Comparison of ENCODE assay signal across 9 cellular contexts in the genomic region with DNA sequence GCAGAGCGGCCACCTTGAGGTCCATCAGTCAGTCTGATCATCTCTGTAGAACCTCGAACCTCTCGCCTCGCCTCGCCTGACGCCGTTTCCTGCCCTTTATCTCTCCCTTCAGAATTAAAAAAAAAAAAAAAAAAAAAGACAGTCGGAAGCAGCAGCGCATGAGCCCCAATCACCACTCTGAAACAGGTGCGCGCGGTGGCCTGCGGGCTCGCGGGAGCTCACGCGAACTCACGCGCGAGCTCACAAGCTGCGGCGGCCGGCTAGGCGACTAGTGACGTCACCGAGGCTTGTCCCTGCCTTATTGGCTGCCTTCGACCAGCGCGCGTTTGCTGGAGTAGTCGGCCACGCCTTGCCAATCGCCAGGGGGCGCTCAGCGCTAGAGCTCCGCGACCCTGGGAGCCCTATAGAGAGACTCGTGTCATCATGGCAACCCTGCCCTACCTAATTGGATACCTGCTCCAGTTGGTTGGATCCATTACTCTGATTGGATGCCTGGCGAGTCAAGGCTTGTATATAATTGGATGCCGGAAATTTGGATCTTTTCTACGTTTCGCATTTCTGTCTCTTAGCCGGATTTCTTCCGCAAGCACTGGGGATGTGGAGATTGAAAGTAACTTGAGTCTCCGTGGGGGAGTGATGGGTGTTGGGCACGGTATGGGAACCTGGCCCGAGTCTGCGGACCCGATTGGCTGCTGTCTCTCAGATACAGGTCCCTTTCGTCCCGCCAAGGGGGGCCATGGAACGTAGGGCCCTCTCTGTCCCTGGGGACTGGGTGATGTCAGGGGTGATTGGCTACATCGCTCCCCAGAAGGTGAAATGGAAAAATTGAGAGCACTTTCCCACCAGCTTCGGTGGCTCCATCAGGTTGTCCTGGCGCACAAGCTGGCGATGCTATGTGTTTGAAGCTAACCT. TPM values are rescaled to one million over a fixed set of nuclear protein-coding genes. Genes with fewer than 3 reads are reported as not detected.
DNase-seq lines count a peak whose midpoint lies in the region; ATAC-seq and TF ChIP-seq lines count a peak whose summit lies in the region.
"Had no signal": no experiment of that assay in that cellular context is flagged by ENCODE, and none has a peak within 500 bp of the region (broad histone marks: within the 10 kb centered on the region; RNA-seq: fewer than 3 reads in every experiment).

No MANE protein-coding gene starts in this region.

- 14% methylated on average over 56 of the region's 56 CpGs for WGBS in right cardiac atrium
- WGBS in esophagus squamous epithelium, 2 donors = 38 to 43% methylated on average over 9 to 23 of the region's 56 CpGs

- in situ Hi-C loops in HAP-1 (cut with MboI; ENCODE audit: low sequenced_read_pairs) = no loop called here

- TF ChIP-seq POLR2A in esophagus squamous epithelium (IDR thresholded peaks at IDR 0.05) = no peak

- CTCF ChIA-PET in A673 (lab: Charles Lee) = interaction anchor here (0.7 to 1.5 kb wide), 6 partner anchors 19 to 314 kb away, joined by 3 to 11 read pairs (median 7); no protein-coding TSS in a partner anchor

- peaks cover 26% of the 10 kb centered on the region for H3K27me3 Mint-ChIP-seq in activated naive CD8-positive, alpha-beta T cell

- no peak overlapping the region for H3K9ac ChIP-seq in rectal smooth muscle tissue (ENCODE audit: low read length)

- intact Hi-C loops in A673 (cut with micrococcal nuclease; ENCODE audit: unreplicated experiment) (loop anchor here (2.0 kb wide), 1 partner anchor 175 kb away; no protein-coding TSS in a partner anchor), right cardiac atrium (cut with DNase I) (no loop called here), esophagus squamous epithelium (cut with DNase I) (no loop called here)

- H3K36me3 ChIP-seq in A673 (ENCODE audit: insufficient read depth, low read length, poor library complexity, severe bottlenecking) = no peaks in the 10 kb centered on the region
- no peaks in the 10 kb centered on the region for H3K36me3 ChIP-seq in HAP-1 (replicated peaks)
- H3K36me3 ChIP-seq in rectal smooth muscle tissue (ENCODE audit: control insufficient read depth, insufficient read depth, low read length) = no peaks in the 10 kb centered on the region
- H3K36me3 ChIP-seq in esophagus squamous epithelium = no peaks in the 10 kb centered on the region
- H3K36me3 ChIP-seq: thoracic aorta had no signal

- H3K4me1 ChIP-seq in A673 (ENCODE audit: insufficient read depth, low read length, poor library complexity, severe bottlenecking) (peaks cover 5% of the 10 kb centered on the region), HAP-1 (no peaks in the 10 kb centered on the region), right cardiac atrium (ENCODE audit: control insufficient read depth, insufficient read depth, low read length) (no peaks in the 10 kb centered on the region), rectal smooth muscle tissue (ENCODE audit: control insufficient read depth, insufficient read depth, low read length) (no peaks in the 10 kb centered on the region), esophagus squamous epithelium (peaks cover 0 to 15% (median 0%) of the 10 kb centered on the region in 3 donors)

- H3K9me3 ChIP-seq in A673 (ENCODE audit: low read depth, low read length, poor library complexity, severe bottlenecking) = no peaks in the 10 kb centered on the region
- H3K9me3 ChIP-seq in HAP-1 = no peaks in the 10 kb centered on the region
- H3K9me3 ChIP-seq in right cardiac atrium (ENCODE audit: control insufficient read depth, low read length) = no peaks in the 10 kb centered on the region
- peaks cover 0 to 8% (median 0%) of the 10 kb centered on the region in 3 donors for H3K9me3 ChIP-seq in esophagus squamous epithelium
- H3K9me3 ChIP-seq: thoracic aorta had no signal

- POLR2A ChIA-PET in A673 (lab: Charles Lee; ENCODE audit: low non-redundant PET) = interaction anchor here (0.7 kb wide), 1 partner anchor 955 kb away, joined by 8 read pairs; no protein-coding TSS in a partner anchor

- H3K4me1 Mint-ChIP-seq in activated naive CD8-positive, alpha-beta T cell (ENCODE audit: low read depth) = peaks cover 13% of the 10 kb centered on the region

- ATAC-seq in right cardiac atrium = peak; percentile 74 to 86
- no peak for ATAC-seq in GM21786 (IDR thresholded peaks at IDR 0.05; ENCODE audit: unreplicated experiment)

- H3K4me3 ChIP-seq in A673 (ENCODE audit: low read depth, low read length, poor library complexity, severe bottlenecking) (peak overlapping the region; percentile 38), HAP-1 (no peak overlapping the region), right cardiac atrium (ENCODE audit: low read length) (no peak overlapping the region), rectal smooth muscle tissue (ENCODE audit: low read length) (peak overlapping the region; percentile 8), esophagus squamous epithelium (no peak overlapping the region)
- H3K4me3 ChIP-seq: thoracic aorta had no signal

- no peaks in the 10 kb centered on the region for H3K27me3 ChIP-seq in A673 (replicated peaks; ENCODE audit: insufficient read depth, low read depth, low read length, poor library complexity)
- no peaks in the 10 kb centered on the region for H3K27me3 ChIP-seq in HAP-1 (ENCODE audit: low read depth)
- no peaks in the 10 kb centered on the region for H3K27me3 ChIP-seq in right cardiac atrium (ENCODE audit: control insufficient read depth, insufficient read depth)
- H3K27me3 ChIP-seq in rectal smooth muscle tissue (ENCODE audit: control insufficient read depth, insufficient read depth, low read length) = no peaks in the 10 kb centered on the region
- peaks cover 0 to 55% (median 0%) of the 10 kb centered on the region in 4 donors for H3K27me3 ChIP-seq in esophagus squamous epithelium

- H3K4me3 Mint-ChIP-seq in activated naive CD8-positive, alpha-beta T cell = peak overlapping the region; percentile 79

- peak; percentile 96 for TF ChIP-seq CTCF in A673 (conservative IDR thresholded peaks at IDR 0.05; ENCODE audit: low read depth, low read length)
- peak in 2 of 6 experiments; percentile 18 to 26 for TF ChIP-seq CTCF in esophagus squamous epithelium (IDR thresholded peaks at IDR 0.05)

- H3K36me3 Mint-ChIP-seq in activated naive CD8-positive, alpha-beta T cell = no peaks in the 10 kb centered on the region

- no TSS peak for BruUV-seq in A673 (replicated peaks; lab: Mats Ljungman, UMichigan)

- peak; percentile 98 for DNase-seq in A673 (ENCODE audit: low spot score)
- DNase-seq in HAP-1 (ENCODE audit: low spot score in 2 of 2) = peak; percentile 78 to 94
- peak; percentile 84 for DNase-seq in SKM-1 treated with dmso at 0.1 percent for 144 hours (lab: John Stamatoyannopoulos, UW; ENCODE audit: unreplicated experiment)
- peak; percentile 84 to 90 (median 90) for DNase-seq in right cardiac atrium
- no peak for DNase-seq in esophagus squamous epithelium (lab: John Stamatoyannopoulos, UW)

- no peak overlapping the region for H3K27ac ChIP-seq in A673 (ENCODE audit: low read depth, low read length, poor library complexity, severe bottlenecking)
- H3K27ac ChIP-seq in right cardiac atrium (ENCODE audit: low read length) = no peak overlapping the region
- H3K27ac ChIP-seq in rectal smooth muscle tissue (ENCODE audit: low read depth, low read length) = no peak overlapping the region
- no peak overlapping the region for H3K27ac ChIP-seq in esophagus squamous epithelium
- H3K27ac ChIP-seq: thoracic aorta had no signal

- H3K9me3 Mint-ChIP-seq in activated naive CD8-positive, alpha-beta T cell (ENCODE audit: low read depth) = peaks cover 6% of the 10 kb centered on the region

- H3K27ac Mint-ChIP-seq in activated naive CD8-positive, alpha-beta T cell = no peak overlapping the region

RNA-seq across cellular contexts. Expression of a gene that starts 31.6 kb away (rescaled TPM):
- total RNA-seq in A673 (2021) (1.8 and 2.0 TPM in 2 replicates), right cardiac atrium (1 to 10 TPM in 1 of 4 donors, under 1 TPM in 3; 0.43 to 1.0 (median 0.67) TPM), esophagus squamous epithelium (1 to 10 TPM in 1 of 4 donors, under 1 TPM in 1, not detected in 2; 0.53 to 2.2 TPM)
- polyA plus RNA-seq in right cardiac atrium = 0.25 TPM
- total RNA-seq: thoracic aorta had no signal

RNA-seq across cellular contexts. Expression of a gene that starts 39.9 kb away (rescaled TPM):
- 23.1 and 24.9 TPM in 2 replicates for total RNA-seq in A673 (2021)
- total RNA-seq in right cardiac atrium = 1 to 10 TPM; 1.2 to 3.2 (median 2.0) TPM
- 1.6 TPM for polyA plus RNA-seq in right cardiac atrium
- total RNA-seq in esophagus squamous epithelium = 1 to 10 TPM in 1 of 4 donors, under 1 TPM in 3; 0.18 to 1.5 (median 0.44) TPM

RNA-seq across cellular contexts. Expression of a gene that starts 41.1 kb away (rescaled TPM):
- total RNA-seq in A673 (2021) (6.2 and 10.5 TPM in 2 replicates), right cardiac atrium (1 to 10 TPM in 2 of 4 donors, not detected in 2; 1.5 TPM), esophagus squamous epithelium (not detected)
- polyA plus RNA-seq in right cardiac atrium = 0.52 TPM
- total RNA-seq: thoracic aorta had no signal

Comparison
In these comparisons a context has a peak if more than half of its experiments do, and no peak if none do; other contexts are left out.
1. H3K4me3 ChIP-seq: peak in A673 (single experiment) and rectal smooth muscle tissue (single experiment); none in HAP-1 (single experiment), right cardiac atrium (single experiment) and esophagus squamous epithelium (0 of 4).